1 cellular context compared by ENCODE assay signal in genomic region chr20:19696620-19697019, GRCh38.
TF ChIP-seq lines count a peak whose summit lies in the region.

No MANE protein-coding gene starts in this region.

TF ChIP-seq in IMR-90, 13 proteins besides CTCF, POLR2A, EP300 and RAD21:
- no peak for TF ChIP-seq MXI1 (IDR thresholded peaks at IDR 0.05; ENCODE audit: borderline replicate concordance, low read depth, low read length)
- no peak for TF ChIP-seq SMC3 (IDR thresholded peaks at IDR 0.05; ENCODE audit: low read depth, low read length)
- TF ChIP-seq CHD1 (IDR thresholded peaks at IDR 0.05; ENCODE audit: low read depth, low read length), result no peak
- no peak for TF ChIP-seq ELK1 (IDR thresholded peaks at IDR 0.05; ENCODE audit: borderline replicate concordance, low read depth, low read length)
- TF ChIP-seq USF2 (IDR thresholded peaks at IDR 0.05; ENCODE audit: low read depth, low read length), result no peak
- no peak for TF ChIP-seq CEBPB (IDR thresholded peaks at IDR 0.05; ENCODE audit: low read depth, low read length)
- no peak for TF ChIP-seq MAFK (IDR thresholded peaks at IDR 0.05; ENCODE audit: low read depth, low read length)
